In the genomic region with DNA sequence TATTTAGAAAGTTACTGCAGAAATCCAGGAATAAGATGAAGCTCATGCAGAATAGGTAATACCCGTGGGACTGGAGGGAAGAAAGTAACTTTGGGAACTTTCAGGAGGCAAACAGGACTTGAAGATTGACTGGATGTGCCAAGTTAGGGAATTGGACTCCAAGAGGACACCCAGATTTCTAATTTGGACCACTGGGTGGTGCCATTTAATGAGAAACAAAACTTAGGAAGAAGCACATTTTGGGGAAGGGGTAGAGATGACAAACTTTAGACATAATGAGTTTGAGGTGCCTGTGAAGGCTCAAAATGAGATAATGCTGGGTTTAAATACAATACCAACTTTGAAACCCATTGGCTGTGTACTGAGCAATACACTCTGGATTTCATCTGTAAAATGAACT, we compare ENCODE assay signal across 2 cellular contexts.
TF ChIP-seq lines count a peak whose summit lies in the region.

No MANE protein-coding gene starts in this region.

TF ChIP-seq in SK-N-SH, 30 proteins besides CTCF, POLR2A, EP300 and RAD21 (continued from another document):
- TF ChIP-seq, protein P1, sequence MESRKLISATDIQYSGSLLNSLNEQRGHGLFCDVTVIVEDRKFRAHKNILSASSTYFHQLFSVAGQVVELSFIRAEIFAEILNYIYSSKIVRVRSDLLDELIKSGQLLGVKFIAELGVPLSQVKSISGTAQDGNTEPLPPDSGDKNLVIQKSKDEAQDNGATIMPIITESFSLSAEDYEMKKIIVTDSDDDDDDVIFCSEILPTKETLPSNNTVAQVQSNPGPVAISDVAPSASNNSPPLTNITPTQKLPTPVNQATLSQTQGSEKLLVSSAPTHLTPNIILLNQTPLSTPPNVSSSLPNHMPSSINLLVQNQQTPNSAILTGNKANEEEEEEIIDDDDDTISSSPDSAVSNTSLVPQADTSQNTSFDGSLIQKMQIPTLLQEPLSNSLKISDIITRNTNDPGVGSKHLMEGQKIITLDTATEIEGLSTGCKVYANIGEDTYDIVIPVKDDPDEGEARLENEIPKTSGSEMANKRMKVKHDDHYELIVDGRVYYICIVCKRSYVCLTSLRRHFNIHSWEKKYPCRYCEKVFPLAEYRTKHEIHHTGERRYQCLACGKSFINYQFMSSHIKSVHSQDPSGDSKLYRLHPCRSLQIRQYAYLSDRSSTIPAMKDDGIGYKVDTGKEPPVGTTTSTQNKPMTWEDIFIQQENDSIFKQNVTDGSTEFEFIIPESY (IDR thresholded peaks at IDR 0.05; ENCODE audit: borderline replicate concordance, low read depth): no peak
- TF ChIP-seq, protein P2, sequence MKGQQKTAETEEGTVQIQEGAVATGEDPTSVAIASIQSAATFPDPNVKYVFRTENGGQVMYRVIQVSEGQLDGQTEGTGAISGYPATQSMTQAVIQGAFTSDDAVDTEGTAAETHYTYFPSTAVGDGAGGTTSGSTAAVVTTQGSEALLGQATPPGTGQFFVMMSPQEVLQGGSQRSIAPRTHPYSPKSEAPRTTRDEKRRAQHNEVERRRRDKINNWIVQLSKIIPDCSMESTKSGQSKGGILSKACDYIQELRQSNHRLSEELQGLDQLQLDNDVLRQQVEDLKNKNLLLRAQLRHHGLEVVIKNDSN (IDR thresholded peaks at IDR 0.05; ENCODE audit: borderline replicate concordance, low read depth): no peak

TF ChIP-seq in SK-N-SH treated with all-trans-retinoic acid at 6 μM for 48 hours, 23 proteins besides CTCF, POLR2A, EP300 and RAD21 (continued from another document):
- no peak for TF ChIP-seq CSRNP3 (CRISPR knock-in tag; IDR thresholded peaks at IDR 0.05)
- no peak for TF ChIP-seq ISL1 (CRISPR knock-in tag; IDR thresholded peaks at IDR 0.05)
- no peak for TF ChIP-seq BACH2 (CRISPR knock-in tag; IDR thresholded peaks at IDR 0.05; ENCODE audit: borderline replicate concordance)
- no peak for TF ChIP-seq ESRRG (CRISPR knock-in tag; IDR thresholded peaks at IDR 0.05)
- no peak for TF ChIP-seq PATZ1 (CRISPR knock-in tag; IDR thresholded peaks at IDR 0.05; ENCODE audit: borderline replicate concordance)
